ENCODE assay signal across 7 cellular contexts in the genomic region with DNA sequence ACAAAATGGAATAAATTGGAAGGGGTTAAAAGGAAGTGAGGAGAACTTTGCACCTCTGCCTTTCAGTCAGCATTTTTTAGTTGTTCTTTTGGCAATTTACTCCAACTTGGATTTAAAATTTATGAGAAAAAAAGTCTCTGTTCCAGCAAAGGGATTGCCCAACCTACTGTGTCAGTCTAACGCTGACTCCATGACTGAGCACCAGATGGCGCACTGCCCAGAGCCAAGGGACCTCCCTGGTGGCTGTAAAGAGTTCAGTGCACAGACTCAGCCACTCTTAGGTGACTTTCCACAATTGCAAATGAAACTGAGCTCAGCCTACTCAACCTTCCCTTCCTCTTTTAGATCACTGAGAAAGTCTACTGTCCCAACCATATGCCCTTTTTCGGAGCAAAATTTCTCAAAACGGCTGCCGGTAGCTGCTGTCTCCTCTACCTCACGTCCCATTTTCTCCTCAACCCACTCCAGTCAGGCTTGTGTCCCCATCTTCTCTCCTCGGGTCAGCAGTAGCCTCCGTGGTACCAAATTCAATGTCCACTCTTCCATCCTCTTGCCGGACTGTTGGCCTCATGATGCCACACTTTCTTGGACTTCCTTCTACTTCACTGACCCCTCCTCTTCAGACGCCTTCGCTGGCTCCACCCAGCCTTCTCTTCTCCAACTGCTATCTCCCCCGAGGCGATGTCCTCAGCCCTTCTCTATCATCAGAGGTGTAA. TPM values are rescaled to one million over a fixed set of nuclear protein-coding genes. Genes with fewer than 3 reads are reported as not detected.
A peak's percentile ranks its signal among the peaks of the same experiment; 100 is the strongest.
DNase-seq lines count a peak whose midpoint lies in the region; ATAC-seq, FAIRE-seq and TF ChIP-seq lines count a peak whose summit lies in the region.

No MANE protein-coding gene starts in this region.

- no peaks in the 10 kb centered on the region for H3K36me3 Mint-ChIP-seq in activated naive CD8-positive, alpha-beta T cell treated with anti-CD3 and anti-CD28 coated beads, Interleukin-2, amount 10 ng/mL, durations not matched to agents 7 days and 5 days

- H3K36me3 ChIP-seq in HEK293 (ENCODE audit: control insufficient read depth in 2 of 2, insufficient read depth in 1 of 2, low read length in 2 of 2) (no peaks in the 10 kb centered on the region), MG63 (no peaks in the 10 kb centered on the region), right atrium auricular region (no peaks in the 10 kb centered on the region), gastrocnemius medialis (no peaks in the 10 kb centered on the region)

- H3K27me3 ChIP-seq in MG63 (no peaks in the 10 kb centered on the region), right atrium auricular region (no peaks in the 10 kb centered on the region), gastrocnemius medialis (no peaks in the 10 kb centered on the region)

- peaks cover 12% of the 10 kb centered on the region for H3K27me3 Mint-ChIP-seq in activated naive CD8-positive, alpha-beta T cell treated with anti-CD3 and anti-CD28 coated beads, Interleukin-2, amount 10 ng/mL, durations not matched to agents 7 days and 5 days

- DNase-seq in GM12891 (ENCODE audit: insufficient read length, low spot score) (peak; percentile 57), MG63 (peak; percentile 95), SKM-1 (lab: John Stamatoyannopoulos, UW; ENCODE audit: unreplicated experiment) (peak; percentile 59), right atrium auricular region (ENCODE audit: low spot score) (peak; percentile 88), gastrocnemius medialis (peak; percentile 21 to 57)
- peak; percentile 56 for DNase-seq in activated naive CD8-positive, alpha-beta T cell treated with anti-CD3 and anti-CD28 coated beads, Interleukin-2, amount 10 ng/mL, durations not matched to agents 7 days and 5 days

- intact Hi-C loops in gastrocnemius medialis (cut with DNase I; ENCODE audit: low total_unique reads), result no loop called here

- TF ChIP-seq POLR2A in GM12891 (IDR thresholded peaks at IDR 0.05; ENCODE audit: low read depth, low read length) (no peak), gastrocnemius medialis (IDR thresholded peaks at IDR 0.05) (no peak)

- in situ Hi-C loops in gastrocnemius medialis (cut with MboI; ENCODE audit: low sequenced_read_pairs in 4 of 4), result no loop called here

- no peak overlapping the region for H3K27ac Mint-ChIP-seq in activated naive CD8-positive, alpha-beta T cell treated with anti-CD3 and anti-CD28 coated beads, Interleukin-2, amount 10 ng/mL, durations not matched to agents 7 days and 5 days

- H3K27ac ChIP-seq in HEK293 (ENCODE audit: extremely low read depth, low read depth, low read length) (no peak overlapping the region), right atrium auricular region (peak overlapping the region; percentile 26 to 35), gastrocnemius medialis (no peak overlapping the region)

- H3K9me3 ChIP-seq in HEK293 (ENCODE audit: control insufficient read depth, insufficient read depth, low read depth, low read length) (no peaks in the 10 kb centered on the region), MG63 (peaks cover 3% of the 10 kb centered on the region; the same call in 1 of the 2 replicates), right atrium auricular region (no peaks in the 10 kb centered on the region), gastrocnemius medialis (no peaks in the 10 kb centered on the region)

- POLR2A ChIA-PET in HEK293 (lab: Yijun Ruan, JAX), result no interaction called here
- POLR2A ChIA-PET in activated naive CD8-positive, alpha-beta T cell treated with anti-CD3 and anti-CD28 coated beads, Interleukin-2, amount 10 ng/mL, durations not matched to agents 7 days and 5 days (lab: Charles Lee), result no interaction called here

- peak; percentile 92 for FAIRE-seq in GM12891 (lab: Jason Lieb, UNC)

- CTCF ChIA-PET in HEK293 (lab: Yijun Ruan, JAX), result interaction anchor here (0.5 to 3.0 kb wide), 41 partner anchors 9 to 333 kb away, joined by 3 to 18 read pairs (median 3); a partner anchor contains a TSS

- peaks cover 4% of the 10 kb centered on the region; the same call in 1 of the 2 replicates for H3K4me1 ChIP-seq in HEK293 (ENCODE audit: control insufficient read depth, insufficient read depth, low read length)
- H3K4me1 ChIP-seq in right atrium auricular region, result no peaks in the 10 kb centered on the region
- no peaks in the 10 kb centered on the region for H3K4me1 ChIP-seq in gastrocnemius medialis

- no peaks in the 10 kb centered on the region for H3K4me1 Mint-ChIP-seq in activated naive CD8-positive, alpha-beta T cell treated with anti-CD3 and anti-CD28 coated beads, Interleukin-2, amount 10 ng/mL, durations not matched to agents 7 days and 5 days

- H3K4me3 Mint-ChIP-seq in activated naive CD8-positive, alpha-beta T cell treated with anti-CD3 and anti-CD28 coated beads, Interleukin-2, amount 10 ng/mL, durations not matched to agents 7 days and 5 days, result no peak overlapping the region

- TF ChIP-seq CTCF in HEK293 (tag by site-specific recombination; IDR thresholded peaks at IDR 0.05) (peak; percentile 69; the same call in 1 of the 2 replicates), right atrium auricular region (IDR thresholded peaks at IDR 0.05) (peak in 1 of 2 donors; percentile 48), gastrocnemius medialis (IDR thresholded peaks at IDR 0.05 in 4 of 5, conservative IDR thresholded peaks at IDR 0.05 in 1 of 5) (no peak)

- H3K4me3 ChIP-seq in HEK293 (ENCODE audit: low read depth, low read length) (no peak overlapping the region), MG63 (no peak overlapping the region), right atrium auricular region (no peak overlapping the region), gastrocnemius medialis (no peak overlapping the region)

- peak; percentile 96 for ATAC-seq in activated naive CD8-positive, alpha-beta T cell treated with anti-CD3 and anti-CD28 coated beads, Interleukin-2, amount 10 ng/mL, durations not matched to agents 7 days and 5 days (ENCODE audit: low read depth)
- ATAC-seq in gastrocnemius medialis, result peak in 1 of 2 donors; percentile 44

- no peaks in the 10 kb centered on the region for H3K9me3 Mint-ChIP-seq in activated naive CD8-positive, alpha-beta T cell treated with anti-CD3 and anti-CD28 coated beads, Interleukin-2, amount 10 ng/mL, durations not matched to agents 7 days and 5 days

TF ChIP-seq in GM12891, 5 proteins besides CTCF, POLR2A, EP300 and RAD21:
- TF ChIP-seq SPI1 (IDR thresholded peaks at IDR 0.05; ENCODE audit: low read depth, low read length) (peak; percentile 85), POU2F2 (IDR thresholded peaks at IDR 0.05; ENCODE audit: low read depth, low read length) (no peak)

TF ChIP-seq in HEK293, 187 proteins besides CTCF, POLR2A, EP300 and RAD21:
- TF ChIP-seq ZBTB48 (tag by site-specific recombination; IDR thresholded peaks at IDR 0.05) (0 out of 2 replicates have a peak, but pooled peaks have one; percentile 30), KLF1 (tag by site-specific recombination; IDR thresholded peaks at IDR 0.05) (no peak), ZNF266 (tag by site-specific recombination; IDR thresholded peaks at IDR 0.05; ENCODE audit: low read depth) (no peak), ZNF654 (tag by site-specific recombination; IDR thresholded peaks at IDR 0.05; ENCODE audit: low read depth) (peak; percentile 60), ZEB2 (tag by site-specific recombination; IDR thresholded peaks at IDR 0.05) (no peak), PRDM1 (tag by site-specific recombination; IDR thresholded peaks at IDR 0.05) (peak; percentile 55; the same call in 1 of the 2 replicates), ZSCAN30 (tag by site-specific recombination; IDR thresholded peaks at IDR 0.05) (0 out of 2 replicates have a peak, but pooled peaks have one; percentile 28), ZNF660 (tag by site-specific recombination; IDR thresholded peaks at IDR 0.05) (peak; percentile 43; the same call in 1 of the 2 replicates)

RNA-seq across cellular contexts. Expression of a gene that starts 38.7 kb away (rescaled TPM):
- not detected for polyA plus RNA-seq in GM12891 (2012; ENCODE audit: low read depth, missing spikeins)
- 0.63 TPM in 1 of 2 replicates, not detected in the other for total RNA-seq in MG63 (2014; rRNA removed; shearing (Covaris generic); ENCODE audit: low replicate concordance)
- total RNA-seq in activated naive CD8-positive, alpha-beta T cell treated with anti-CD3 and anti-CD28 coated beads, Interleukin-2, amount 10 ng/mL, durations not matched to agents 7 days and 5 days, result not detected
- total RNA-seq in right atrium auricular region (not detected), gastrocnemius medialis (not detected)

RNA-seq across cellular contexts. Expression of a gene that starts 53.7 kb away (rescaled TPM):
- 18.2 TPM for polyA plus RNA-seq in GM12891 (2012; ENCODE audit: low read depth, missing spikeins)
- 279 and 387 TPM in 2 replicates for total RNA-seq in MG63 (2014; rRNA removed; shearing (Covaris generic); ENCODE audit: low replicate concordance)
- total RNA-seq in activated naive CD8-positive, alpha-beta T cell treated with anti-CD3 and anti-CD28 coated beads, Interleukin-2, amount 10 ng/mL, durations not matched to agents 7 days and 5 days, result 10 to 100 TPM; 18.6 to 19.0 TPM
- 10 to 100 TPM; 13.2 to 13.4 TPM for total RNA-seq in right atrium auricular region
- total RNA-seq in gastrocnemius medialis, result 1 to 10 TPM in 2 of 4 donors, under 1 TPM in 1, not detected in 1; 0.75 to 1.8 (median 1.4) TPM

Comparison
In these comparisons a context has a peak if more than half of its experiments do, and no peak if none do; other contexts are left out.
1. DNase-seq: peak in every context shown above with its lines; median percentile 95 in MG63; 88 in right atrium auricular region; 59 in SKM-1; 57 in GM12891; 56 in activated naive CD8-positive, alpha-beta T cell treated with anti-CD3 and anti-CD28 coated beads, Interleukin-2, amount 10 ng/mL, durations not matched to agents 7 days and 5 days; 39 in gastrocnemius medialis.
2. H3K27ac ChIP-seq: peak in right atrium auricular region (2 of 2); none in HEK293 (single experiment) and gastrocnemius medialis (0 of 4).
3. RNA of a gene that starts 53.7 kb away (total RNA-seq): 279 to 387 TPM in MG63; 18.6 to 19.0 TPM in activated naive CD8-positive, alpha-beta T cell treated with anti-CD3 and anti-CD28 coated beads, Interleukin-2, amount 10 ng/mL, durations not matched to agents 7 days and 5 days, 13.2 to 13.4 TPM in right atrium auricular region and 0.75 to 1.8 TPM in gastrocnemius medialis; every median in the first group is over 10 times any median in the second.